20 cellular contexts compared by ENCODE assay signal in the genomic region with DNA sequence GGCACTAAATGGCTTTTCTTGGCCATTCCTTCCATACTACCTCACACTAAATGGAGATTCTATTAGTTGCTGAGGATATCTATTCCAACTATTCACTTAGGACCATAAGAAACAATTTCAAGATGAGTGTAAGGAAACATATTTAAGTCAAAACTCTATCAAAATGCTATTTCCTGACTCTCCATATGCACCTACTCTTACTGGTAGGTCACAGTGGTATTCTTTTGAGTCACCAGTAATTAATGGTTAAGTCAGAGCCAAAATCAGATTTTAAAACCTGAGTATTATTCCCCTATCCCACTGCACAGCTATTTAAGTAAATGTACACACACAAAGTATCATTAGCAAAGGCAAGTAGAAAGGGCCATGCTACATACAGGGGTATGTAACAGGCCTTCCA. TPM values are rescaled to one million over a fixed set of nuclear protein-coding genes. Genes with fewer than 3 reads are reported as not detected.
DNase-seq lines count a peak whose midpoint lies in the region; ATAC-seq and TF ChIP-seq lines count a peak whose summit lies in the region.
"Had no signal": no experiment of that assay in that cellular context is flagged by ENCODE, and none has a peak within 500 bp of the region (broad histone marks: within the 10 kb centered on the region; RNA-seq: fewer than 3 reads in every experiment).

No MANE protein-coding gene starts in this region.

- intact Hi-C loops in IMR-90 (cut with micrococcal nuclease) (no loop called here), heart right ventricle (cut with DNase I) (no loop called here)

- H4K8ac ChIP-seq in IMR-90 (ENCODE audit: low read depth in 2 of 2, low read length in 2 of 2), result no peak overlapping the region

- ATAC-seq in IMR-90 (ENCODE audit: low read depth) (no peak), HG03469 (IDR thresholded peaks at IDR 0.05; ENCODE audit: unreplicated experiment) (no peak), heart right ventricle (no peak), HG02885 (IDR thresholded peaks at IDR 0.05; ENCODE audit: poor library complexity, unreplicated experiment) (no peak)
- ATAC-seq: psoas muscle had no signal

- peaks cover 81% of the 10 kb centered on the region for H4K20me1 ChIP-seq in IMR-90 (ENCODE audit: insufficient read depth, low read length)

- peak overlapping the region; percentile 23 for H3K27ac Mint-ChIP-seq in activated naive CD4-positive, alpha-beta T cell treated with anti-CD3 and anti-CD28 coated beads, Interleukin-2, amount 50 U/mL, for 24 hours
- no peak overlapping the region for H3K27ac Mint-ChIP-seq in activated naive CD4-positive, alpha-beta T cell treated with anti-CD3 and anti-CD28 coated beads, Interleukin-2, amount 10 ng/mL, durations not matched to agents 7 days and 5 days
- peak overlapping the region; percentile 11 for H3K27ac Mint-ChIP-seq in chondrocyte (ENCODE audit: unreplicated experiment)

- H3K9me1 ChIP-seq in IMR-90 (ENCODE audit: insufficient read depth, low read length), result peaks cover 6% of the 10 kb centered on the region

- no peak overlapping the region for H4K91ac ChIP-seq in IMR-90 (ENCODE audit: insufficient read depth, low read depth, low read length)

- H3K36me3 Mint-ChIP-seq in activated naive CD4-positive, alpha-beta T cell treated with anti-CD3 and anti-CD28 coated beads, Interleukin-2, amount 50 U/mL, for 24 hours, result peaks cover 3% of the 10 kb centered on the region
- H3K36me3 Mint-ChIP-seq in activated naive CD4-positive, alpha-beta T cell treated with anti-CD3 and anti-CD28 coated beads, Interleukin-2, amount 10 ng/mL, durations not matched to agents 7 days and 5 days, result peaks cover 5% of the 10 kb centered on the region
- H3K36me3 Mint-ChIP-seq in chondrocyte (ENCODE audit: low read depth), result no peaks in the 10 kb centered on the region

- H3K27me3 ChIP-seq in IMR-90 (ENCODE audit: control insufficient read depth, insufficient read depth, low read length) (no peaks in the 10 kb centered on the region), heart right ventricle (no peaks in the 10 kb centered on the region)
- H3K27me3 ChIP-seq: esophagus squamous epithelium, SJCRH30, uterus had no signal

- H3K4me2 ChIP-seq in IMR-90 (ENCODE audit: low read depth, low read length), result no peak overlapping the region

- no peak overlapping the region for H3K23ac ChIP-seq in IMR-90 (ENCODE audit: low read depth, low read length)

- no TSS peak for BruUV-seq in IMR-90 (replicated peaks; lab: Mats Ljungman, UMichigan)

- H3K4ac ChIP-seq in IMR-90 (ENCODE audit: low read depth, low read length), result no peak overlapping the region

- H2BK15ac ChIP-seq in IMR-90 (ENCODE audit: low read depth, low read length), result no peak overlapping the region

- dilution Hi-C loops in IMR-90 (cut with HindIII; ENCODE audit: low sequenced_read_pairs, unreplicated experiment), result no loop called here

- peak overlapping the region; percentile 42 for H3K4me3 Mint-ChIP-seq in activated naive CD4-positive, alpha-beta T cell treated with anti-CD3 and anti-CD28 coated beads, Interleukin-2, amount 50 U/mL, for 24 hours
- no peak overlapping the region for H3K4me3 Mint-ChIP-seq in activated naive CD4-positive, alpha-beta T cell treated with anti-CD3 and anti-CD28 coated beads, Interleukin-2, amount 10 ng/mL, durations not matched to agents 7 days and 5 days
- no peak overlapping the region for H3K4me3 Mint-ChIP-seq in chondrocyte (ENCODE audit: unreplicated experiment)

- H3K27ac ChIP-seq in IMR-90 (ENCODE audit: insufficient read depth, low read length) (no peak overlapping the region), heart right ventricle (no peak overlapping the region)
- H3K27ac ChIP-seq: esophagus squamous epithelium, psoas muscle, SJCRH30, skin epidermis, uterus had no signal

- H3K9me3 ChIP-seq in IMR-90 (ENCODE audit: control insufficient read depth, insufficient read depth, low read length), result no peaks in the 10 kb centered on the region
- H3K9me3 ChIP-seq in heart right ventricle, result no peaks in the 10 kb centered on the region
- H3K9me3 ChIP-seq: esophagus squamous epithelium, psoas muscle, SJCRH30, uterus had no signal

- H3K9me3 Mint-ChIP-seq in activated naive CD4-positive, alpha-beta T cell treated with anti-CD3 and anti-CD28 coated beads, Interleukin-2, amount 50 U/mL, for 24 hours, result no peaks in the 10 kb centered on the region
- H3K9me3 Mint-ChIP-seq in activated naive CD4-positive, alpha-beta T cell treated with anti-CD3 and anti-CD28 coated beads, Interleukin-2, amount 10 ng/mL, durations not matched to agents 7 days and 5 days, result no peaks in the 10 kb centered on the region
- H3K9me3 Mint-ChIP-seq in chondrocyte (ENCODE audit: low read depth), result no peaks in the 10 kb centered on the region

- no peak overlapping the region for H2BK20ac ChIP-seq in IMR-90 (ENCODE audit: low read depth, low read length)

- POLR2A ChIA-PET in IMR-90 (lab: Charles Lee; ENCODE audit: unreplicated experiment), result no interaction called here

- TF ChIP-seq CTCF in IMR-90 (conservative IDR thresholded peaks at IDR 0.05; ENCODE audit: low read depth, low read length) (no peak), chondrocyte (IDR thresholded peaks at IDR 0.05) (no peak), heart right ventricle (IDR thresholded peaks at IDR 0.05) (no peak)

- in situ Hi-C loops in IMR-90 (cut with MboI; ENCODE audit: low sequenced_read_pairs), result no loop called here

- no peak overlapping the region for H2AFZ ChIP-seq in IMR-90 (replicated peaks; ENCODE audit: low read length, poor library complexity)

- H3K14ac ChIP-seq in IMR-90 (replicated peaks; ENCODE audit: low read depth, low read length), result no peak overlapping the region

- CTCF ChIA-PET in activated naive CD4-positive, alpha-beta T cell treated with anti-CD3 and anti-CD28 coated beads, Interleukin-2, amount 10 ng/mL, durations not matched to agents 7 days and 5 days (lab: Charles Lee), result no interaction called here
- CTCF ChIA-PET in IMR-90 (lab: Yijun Ruan, JAX), result no interaction called here

- H3K9ac ChIP-seq in IMR-90 (ENCODE audit: low read depth, low read length), result no peak overlapping the region

- no peak overlapping the region for H4K5ac ChIP-seq in IMR-90 (ENCODE audit: low read depth, low read length)

- peaks cover 19 to 72% of the 10 kb centered on the region in 2 experiments for H3K79me1 ChIP-seq in IMR-90 (ENCODE audit: low read depth in 1 of 2, low read length in 2 of 2)

- H3K4me1 Mint-ChIP-seq in activated naive CD4-positive, alpha-beta T cell treated with anti-CD3 and anti-CD28 coated beads, Interleukin-2, amount 50 U/mL, for 24 hours, result peaks cover 84% of the 10 kb centered on the region
- H3K4me1 Mint-ChIP-seq in activated naive CD4-positive, alpha-beta T cell treated with anti-CD3 and anti-CD28 coated beads, Interleukin-2, amount 10 ng/mL, durations not matched to agents 7 days and 5 days, result peaks cover 25% of the 10 kb centered on the region
- H3K4me1 Mint-ChIP-seq in chondrocyte (ENCODE audit: low read depth), result peaks cover 18% of the 10 kb centered on the region

- H3K4me3 ChIP-seq in IMR-90 (ENCODE audit: insufficient read depth, low read depth, low read length) (no peak overlapping the region), heart right ventricle (no peak overlapping the region)
- H3K4me3 ChIP-seq: esophagus squamous epithelium, psoas muscle, SJCRH30, skin epidermis, uterus had no signal

- no peak overlapping the region for H3K56ac ChIP-seq in IMR-90 (ENCODE audit: extremely low read depth, insufficient read depth, low read length)

- no peak overlapping the region for H3K18ac ChIP-seq in IMR-90 (ENCODE audit: low read depth, low read length)

- no peak for TF ChIP-seq POLR2A in IMR-90 (IDR thresholded peaks at IDR 0.05; ENCODE audit: low read depth, low read length)

- H2AK5ac ChIP-seq in IMR-90 (ENCODE audit: low read depth, low read length), result no peak overlapping the region

- H3K4me1 ChIP-seq in IMR-90 (ENCODE audit: control insufficient read depth, insufficient read depth, low read length) (peaks cover 4% of the 10 kb centered on the region; the same call in 1 of the 2 replicates), heart right ventricle (peaks cover 0 to 51% (median 27%) of the 10 kb centered on the region in 9 donors)
- H3K4me1 ChIP-seq: SJCRH30 had no signal

- H3K27me3 Mint-ChIP-seq in activated naive CD4-positive, alpha-beta T cell treated with anti-CD3 and anti-CD28 coated beads, Interleukin-2, amount 50 U/mL, for 24 hours, result no peaks in the 10 kb centered on the region
- no peaks in the 10 kb centered on the region for H3K27me3 Mint-ChIP-seq in activated naive CD4-positive, alpha-beta T cell treated with anti-CD3 and anti-CD28 coated beads, Interleukin-2, amount 10 ng/mL, durations not matched to agents 7 days and 5 days
- no peaks in the 10 kb centered on the region for H3K27me3 Mint-ChIP-seq in chondrocyte (ENCODE audit: low read depth)

- H2AK9ac ChIP-seq in IMR-90 (replicated peaks; ENCODE audit: low read depth, low read length, poor library complexity), result no peak overlapping the region

- H2BK120ac ChIP-seq in IMR-90 (ENCODE audit: low read depth, low read length), result no peak overlapping the region

- H3K36me3 ChIP-seq in IMR-90 (ENCODE audit: control insufficient read depth, insufficient read depth, low read length), result no peaks in the 10 kb centered on the region
- H3K36me3 ChIP-seq in heart right ventricle, result no peaks in the 10 kb centered on the region
- H3K36me3 ChIP-seq: esophagus squamous epithelium, SJCRH30, uterus had no signal

- no peak overlapping the region for H2BK5ac ChIP-seq in IMR-90 (ENCODE audit: low read depth, low read length, poor library complexity, severe bottlenecking)

- no peak for DNase-seq in activated naive CD4-positive, alpha-beta T cell treated with anti-CD3 and anti-CD28 coated beads, Interleukin-2, amount 10 ng/mL, durations not matched to agents 7 days and 5 days
- peak; percentile 4 for DNase-seq in IMR-90
- DNase-seq in chondrocyte (ENCODE audit: low spot score), result no peak
- no peak for DNase-seq in DMS153 treated with DMSO at 0.1 percent for 48 hours (lab: John Stamatoyannopoulos, UW; ENCODE audit: unreplicated experiment)
- DNase-seq in heart right ventricle, result no peak
- DNase-seq: activated CD4-positive, CD25-positive, alpha-beta regulatory T cell; amniotic stem cell; C1 segment of cervical spinal cord; DMS79; esophagus squamous epithelium; MM.1S; NCI-H748 treated with DMSO at 0.1 percent for 48 hours; psoas muscle; SJCRH30; stimulated activated CD4-positive, alpha-beta T cell treated with anti-CD3 and anti-CD28 coated beads, Interleukin-2, amount 100 ng/mL, for 48 hours; uterus had no signal

- no peak for TF ChIP-seq RAD21 in IMR-90 (IDR thresholded peaks at IDR 0.05; ENCODE audit: low read length)

RNA-seq across cellular contexts. Expression of a gene that starts 50.3 kb away (rescaled TPM):
- 16.0 and 23.9 TPM in 2 replicates for total RNA-seq in IMR-90 (2012; rRNA removed)
- polyA plus RNA-seq in IMR-90 (2012; rRNA removed), result 7.0 and 8.5 TPM in 2 replicates
- polyA plus RNA-seq in IMR-90 (2012; cell fraction: cytosol; rRNA removed), result 1.0 and 1.3 TPM in 2 replicates
- 2.8 and 17.8 TPM in 2 replicates for polyA plus RNA-seq in IMR-90 (2012; cell fraction: nucleus; rRNA removed; ENCODE audit: low replicate concordance)
- total RNA-seq in chondrocyte, result 26.5 to 33.5 TPM (median 26.5 TPM) in 3 replicates
- 10 to 100 TPM; 12.2 to 21.5 (median 15.5) TPM for total RNA-seq in heart right ventricle
- polyA plus RNA-seq in heart right ventricle, result 10 to 100 TPM in 1 of 2 donors, 1 to 10 TPM in 1; 4.8 to 17.8 TPM

RNA-seq across cellular contexts. Expression of a gene that starts 50.7 kb away (rescaled TPM):
- total RNA-seq in IMR-90 (2012; rRNA removed), result 21.5 and 23.1 TPM in 2 replicates
- 11.9 and 16.4 TPM in 2 replicates for polyA plus RNA-seq in IMR-90 (2012; rRNA removed)
- 2.2 TPM in 2 replicates for polyA plus RNA-seq in IMR-90 (2012; cell fraction: cytosol; rRNA removed)
- 0.34 and 5.8 TPM in 2 replicates for polyA plus RNA-seq in IMR-90 (2012; cell fraction: nucleus; rRNA removed; ENCODE audit: low replicate concordance)
- 39.1 to 44.5 TPM (median 39.4 TPM) in 3 replicates for total RNA-seq in chondrocyte
- total RNA-seq in heart right ventricle, result 10 to 100 TPM; 27.6 to 40.0 (median 35.0) TPM
- 10 to 100 TPM; 21.0 to 25.5 TPM for polyA plus RNA-seq in heart right ventricle
